ENCODE assay signal across 21 cellular contexts in genomic region chr18:45083456-45083855, GRCh38.
DNase-seq lines count a peak whose midpoint lies in the region; ATAC-seq and TF ChIP-seq lines count a peak whose summit lies in the region.
"Had no signal": no experiment of that assay in that cellular context is flagged by ENCODE, and none has a peak within 500 bp of the region (broad histone marks: within the 10 kb centered on the region; RNA-seq: fewer than 3 reads in every experiment).

No MANE protein-coding gene starts in this region.

- H3K27me3 ChIP-seq in hepatocyte (no peaks in the 10 kb centered on the region), prostate gland (replicated peaks; ENCODE audit: insufficient read depth) (no peaks in the 10 kb centered on the region)
- H3K27me3 ChIP-seq: BLaER1 had no signal

- H3K4me3 ChIP-seq in hepatocyte (no peak overlapping the region), prostate gland (no peak overlapping the region)
- H3K4me3 ChIP-seq: BLaER1, HAP-1 had no signal

- H3K9me3 Mint-ChIP-seq in activated naive CD4-positive, alpha-beta T cell treated with anti-CD3 and anti-CD28 coated beads for 36 hours: peaks cover 2% of the 10 kb centered on the region
- peaks cover 0 to 5% of the 10 kb centered on the region in 2 donors for H3K9me3 Mint-ChIP-seq in activated naive CD4-positive, alpha-beta T cell treated with anti-CD3 and anti-CD28 coated beads, Interleukin-2, amount 50 U/mL, for 72 hours
- H3K9me3 Mint-ChIP-seq in neural crest cell: peaks cover 7% of the 10 kb centered on the region

- no peak overlapping the region for H2AFZ ChIP-seq in hepatocyte

- CTCF ChIA-PET in activated naive CD4-positive, alpha-beta T cell treated with anti-CD3 and anti-CD28 coated beads for 36 hours (lab: Charles Lee): no interaction called here

- no peaks in the 10 kb centered on the region for H3K36me3 ChIP-seq in hepatocyte (replicated peaks; ENCODE audit: insufficient read depth, low read depth)
- H3K36me3 ChIP-seq in prostate gland: no peaks in the 10 kb centered on the region
- H3K36me3 ChIP-seq: BLaER1, HAP-1 had no signal

- H3K27me3 Mint-ChIP-seq in activated naive CD4-positive, alpha-beta T cell treated with anti-CD3 and anti-CD28 coated beads for 36 hours (ENCODE audit: low read depth): no peaks in the 10 kb centered on the region
- H3K27me3 Mint-ChIP-seq in neural crest cell (ENCODE audit: low read depth): no peaks in the 10 kb centered on the region
- H3K27me3 Mint-ChIP-seq: B cell had no signal

- no peak overlapping the region for H3K4me2 ChIP-seq in hepatocyte
- H3K4me2 ChIP-seq: BLaER1 had no signal

- H3K4me3 Mint-ChIP-seq in activated naive CD4-positive, alpha-beta T cell treated with anti-CD3 and anti-CD28 coated beads for 36 hours: no peak overlapping the region
- no peak overlapping the region for H3K4me3 Mint-ChIP-seq in neural crest cell
- H3K4me3 Mint-ChIP-seq: B cell; CD4-positive, CD25-positive, alpha-beta regulatory T cell; CD8-positive, alpha-beta T cell; HFFc6 had no signal

- peak overlapping the region; percentile 57 for H3K27ac ChIP-seq in hepatocyte
- peak overlapping the region; percentile 48 to 68 for H3K27ac ChIP-seq in prostate gland
- H3K27ac ChIP-seq: 22Rv1, BLaER1, C4-2B had no signal

- 87% methylated on average over 6 of the region's 6 CpGs for WGBS in hepatocyte (ENCODE audit: low lambda C conversion rate, missing lambda C conversion rate)
- 96% methylated on average over 6 of the region's 6 CpGs for WGBS in prostate gland

- TF ChIP-seq POLR2A in prostate gland (IDR thresholded peaks at IDR 0.05): no peak

- peak overlapping the region; percentile 33 for H3K27ac Mint-ChIP-seq in activated naive CD4-positive, alpha-beta T cell treated with anti-CD3 and anti-CD28 coated beads for 36 hours
- no peak overlapping the region for H3K27ac Mint-ChIP-seq in activated naive CD4-positive, alpha-beta T cell treated with anti-CD3 and anti-CD28 coated beads, Interleukin-2, amount 50 U/mL, for 72 hours
- H3K27ac Mint-ChIP-seq in neural crest cell (ENCODE audit: unreplicated experiment): peak overlapping the region; percentile 72
- H3K27ac Mint-ChIP-seq: B cell; CD4-positive, CD25-positive, alpha-beta regulatory T cell; CD8-positive, alpha-beta T cell; HFFc6 had no signal

- no peaks in the 10 kb centered on the region for H4K20me1 ChIP-seq in hepatocyte (ENCODE audit: insufficient read depth, poor library complexity, severe bottlenecking)
- H4K20me1 ChIP-seq: BLaER1 had no signal

- no peaks in the 10 kb centered on the region for H3K4me1 ChIP-seq in hepatocyte (ENCODE audit: insufficient read depth)
- H3K4me1 ChIP-seq in prostate gland (replicated peaks): no peaks in the 10 kb centered on the region
- H3K4me1 ChIP-seq: Caco-2, HAP-1 had no signal

- no peaks in the 10 kb centered on the region for H3K79me2 ChIP-seq in hepatocyte

- no peak for ATAC-seq in activated naive CD4-positive, alpha-beta T cell treated with anti-CD3 and anti-CD28 coated beads, Interleukin-2, amount 50 U/mL, for 72 hours
- ATAC-seq in HG03354 (IDR thresholded peaks at IDR 0.05; ENCODE audit: poor library complexity, severe bottlenecking, unreplicated experiment): no peak
- no peak for ATAC-seq in GM19463 (IDR thresholded peaks at IDR 0.05; ENCODE audit: unreplicated experiment)
- ATAC-seq: CD8-positive, alpha-beta T cell had no signal

- H3K4me1 Mint-ChIP-seq in activated naive CD4-positive, alpha-beta T cell treated with anti-CD3 and anti-CD28 coated beads for 36 hours (ENCODE audit: low read depth): no peaks in the 10 kb centered on the region
- H3K4me1 Mint-ChIP-seq in neural crest cell: peaks cover 10% of the 10 kb centered on the region
- H3K4me1 Mint-ChIP-seq: B cell; CD4-positive, CD25-positive, alpha-beta regulatory T cell had no signal

- TF ChIP-seq CTCF in hepatocyte (IDR thresholded peaks at IDR 0.05; ENCODE audit: poor library complexity): no peak
- no peak for TF ChIP-seq CTCF in neural crest cell (conservative IDR thresholded peaks at IDR 0.05)
- TF ChIP-seq CTCF in prostate gland (IDR thresholded peaks at IDR 0.05): no peak

- H3K9me2 ChIP-seq in hepatocyte (replicated peaks; ENCODE audit: insufficient read depth): no peaks in the 10 kb centered on the region

- no peaks in the 10 kb centered on the region for H3K36me3 Mint-ChIP-seq in activated naive CD4-positive, alpha-beta T cell treated with anti-CD3 and anti-CD28 coated beads for 36 hours (ENCODE audit: low read depth)
- H3K36me3 Mint-ChIP-seq in activated naive CD4-positive, alpha-beta T cell treated with anti-CD3 and anti-CD28 coated beads, Interleukin-2, amount 50 U/mL, for 72 hours: no peaks in the 10 kb centered on the region
- H3K36me3 Mint-ChIP-seq in neural crest cell (ENCODE audit: low read depth): peaks cover 4% of the 10 kb centered on the region
- H3K36me3 Mint-ChIP-seq: CD4-positive, CD25-positive, alpha-beta regulatory T cell; CD8-positive, alpha-beta T cell had no signal

- no peaks in the 10 kb centered on the region for H3K9me3 ChIP-seq in hepatocyte (ENCODE audit: low read depth)
- no peaks in the 10 kb centered on the region for H3K9me3 ChIP-seq in prostate gland
- H3K9me3 ChIP-seq: Caco-2, HAP-1 had no signal

- intact Hi-C loops in activated naive CD4-positive, alpha-beta T cell treated with anti-CD3 and anti-CD28 coated beads for 36 hours (cut with micrococcal nuclease): no loop called here
- intact Hi-C loops in prostate gland (cut with DNase I): loop anchor here (5.0 kb wide), 2 partner anchors 66 to 244 kb away; no protein-coding TSS in a partner anchor

- DNase-seq in activated naive CD4-positive, alpha-beta T cell treated with anti-CD3 and anti-CD28 coated beads for 36 hours: no peak
- no peak for DNase-seq in activated naive CD4-positive, alpha-beta T cell treated with anti-CD3 and anti-CD28 coated beads, Interleukin-2, amount 50 U/mL, for 72 hours (ENCODE audit: low spot score in 2 of 2)
- DNase-seq in hepatocyte (ENCODE audit: low spot score) (no peak), neural crest cell (ENCODE audit: low read depth, low spot score) (no peak), prostate gland (ENCODE audit: low spot score) (no peak), GM19238 (ENCODE audit: insufficient read length, low spot score) (no peak)
- DNase-seq: Caco-2; CD4-positive, CD25-positive, alpha-beta regulatory T cell; CD8-positive, alpha-beta T cell; DMS79; EL; GDM1; GOT3; HFFc6 had no signal

Comparison
In these comparisons a context has a peak if more than half of its experiments do, and no peak if none do; other contexts are left out.
1. H3K27ac Mint-ChIP-seq: peak in activated naive CD4-positive, alpha-beta T cell treated with anti-CD3 and anti-CD28 coated beads for 36 hours (single experiment) and neural crest cell (single experiment); none in activated naive CD4-positive, alpha-beta T cell treated with anti-CD3 and anti-CD28 coated beads, Interleukin-2, amount 50 U/mL, for 72 hours (0 of 2).